1 cellular context compared by ENCODE assay signal in genomic region chr6:15409301-15410125, GRCh38.
A peak's percentile ranks its signal among the peaks of the same experiment; 100 is the strongest.
TF ChIP-seq lines count a peak whose summit lies in the region.

No MANE protein-coding gene starts in this region.

TF ChIP-seq in H1, 55 proteins besides CTCF, POLR2A, EP300 and RAD21:
- TF ChIP-seq CHD7 (IDR thresholded peaks at IDR 0.05; ENCODE audit: insufficient replicate concordance, low read length) (no peak), POLR2AphosphoS5 (IDR thresholded peaks at IDR 0.05; ENCODE audit: low read depth, low read length) (peak; percentile 52; the same call in 1 of the 2 replicates)
TF ChIP-seq in H1: peak in this region for 1.
